2 cellular contexts compared by ENCODE assay signal in the genomic region with DNA sequence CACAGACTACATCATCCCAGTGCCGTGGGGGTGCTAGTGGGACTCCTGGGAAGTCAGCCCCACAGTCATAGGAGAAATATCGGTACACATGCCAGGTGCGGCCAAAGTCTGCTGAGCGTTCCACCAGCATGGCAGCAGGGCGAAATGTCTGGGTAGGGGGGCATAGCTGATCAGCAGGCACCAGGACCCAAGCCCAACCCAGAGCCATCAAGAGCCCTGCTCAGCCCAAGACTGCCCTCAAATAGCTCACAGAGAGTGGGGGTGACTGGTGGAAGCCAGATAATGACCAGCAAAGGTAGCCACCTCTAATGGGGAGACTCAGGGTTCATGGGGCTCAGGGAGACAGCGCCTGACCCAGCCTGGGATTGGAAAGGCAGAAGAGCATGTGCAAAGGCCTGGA.
TF ChIP-seq lines count a peak whose summit lies in the region.

No MANE protein-coding gene starts in this region.

TF ChIP-seq in SK-N-SH, 30 proteins besides CTCF, POLR2A, EP300 and RAD21 (continued from another document):
- TF ChIP-seq USF2 (IDR thresholded peaks at IDR 0.05; ENCODE audit: borderline replicate concordance, low read depth, low read length), result no peak
- TF ChIP-seq, protein P1, sequence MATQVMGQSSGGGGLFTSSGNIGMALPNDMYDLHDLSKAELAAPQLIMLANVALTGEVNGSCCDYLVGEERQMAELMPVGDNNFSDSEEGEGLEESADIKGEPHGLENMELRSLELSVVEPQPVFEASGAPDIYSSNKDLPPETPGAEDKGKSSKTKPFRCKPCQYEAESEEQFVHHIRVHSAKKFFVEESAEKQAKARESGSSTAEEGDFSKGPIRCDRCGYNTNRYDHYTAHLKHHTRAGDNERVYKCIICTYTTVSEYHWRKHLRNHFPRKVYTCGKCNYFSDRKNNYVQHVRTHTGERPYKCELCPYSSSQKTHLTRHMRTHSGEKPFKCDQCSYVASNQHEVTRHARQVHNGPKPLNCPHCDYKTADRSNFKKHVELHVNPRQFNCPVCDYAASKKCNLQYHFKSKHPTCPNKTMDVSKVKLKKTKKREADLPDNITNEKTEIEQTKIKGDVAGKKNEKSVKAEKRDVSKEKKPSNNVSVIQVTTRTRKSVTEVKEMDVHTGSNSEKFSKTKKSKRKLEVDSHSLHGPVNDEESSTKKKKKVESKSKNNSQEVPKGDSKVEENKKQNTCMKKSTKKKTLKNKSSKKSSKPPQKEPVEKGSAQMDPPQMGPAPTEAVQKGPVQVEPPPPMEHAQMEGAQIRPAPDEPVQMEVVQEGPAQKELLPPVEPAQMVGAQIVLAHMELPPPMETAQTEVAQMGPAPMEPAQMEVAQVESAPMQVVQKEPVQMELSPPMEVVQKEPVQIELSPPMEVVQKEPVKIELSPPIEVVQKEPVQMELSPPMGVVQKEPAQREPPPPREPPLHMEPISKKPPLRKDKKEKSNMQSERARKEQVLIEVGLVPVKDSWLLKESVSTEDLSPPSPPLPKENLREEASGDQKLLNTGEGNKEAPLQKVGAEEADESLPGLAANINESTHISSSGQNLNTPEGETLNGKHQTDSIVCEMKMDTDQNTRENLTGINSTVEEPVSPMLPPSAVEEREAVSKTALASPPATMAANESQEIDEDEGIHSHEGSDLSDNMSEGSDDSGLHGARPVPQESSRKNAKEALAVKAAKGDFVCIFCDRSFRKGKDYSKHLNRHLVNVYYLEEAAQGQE (IDR thresholded peaks at IDR 0.05; ENCODE audit: low read depth, low read length), result no peak
- TF ChIP-seq, protein P2, sequence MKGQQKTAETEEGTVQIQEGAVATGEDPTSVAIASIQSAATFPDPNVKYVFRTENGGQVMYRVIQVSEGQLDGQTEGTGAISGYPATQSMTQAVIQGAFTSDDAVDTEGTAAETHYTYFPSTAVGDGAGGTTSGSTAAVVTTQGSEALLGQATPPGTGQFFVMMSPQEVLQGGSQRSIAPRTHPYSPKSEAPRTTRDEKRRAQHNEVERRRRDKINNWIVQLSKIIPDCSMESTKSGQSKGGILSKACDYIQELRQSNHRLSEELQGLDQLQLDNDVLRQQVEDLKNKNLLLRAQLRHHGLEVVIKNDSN (IDR thresholded peaks at IDR 0.05; ENCODE audit: borderline replicate concordance, low read depth), result no peak
- TF ChIP-seq, protein P3, sequence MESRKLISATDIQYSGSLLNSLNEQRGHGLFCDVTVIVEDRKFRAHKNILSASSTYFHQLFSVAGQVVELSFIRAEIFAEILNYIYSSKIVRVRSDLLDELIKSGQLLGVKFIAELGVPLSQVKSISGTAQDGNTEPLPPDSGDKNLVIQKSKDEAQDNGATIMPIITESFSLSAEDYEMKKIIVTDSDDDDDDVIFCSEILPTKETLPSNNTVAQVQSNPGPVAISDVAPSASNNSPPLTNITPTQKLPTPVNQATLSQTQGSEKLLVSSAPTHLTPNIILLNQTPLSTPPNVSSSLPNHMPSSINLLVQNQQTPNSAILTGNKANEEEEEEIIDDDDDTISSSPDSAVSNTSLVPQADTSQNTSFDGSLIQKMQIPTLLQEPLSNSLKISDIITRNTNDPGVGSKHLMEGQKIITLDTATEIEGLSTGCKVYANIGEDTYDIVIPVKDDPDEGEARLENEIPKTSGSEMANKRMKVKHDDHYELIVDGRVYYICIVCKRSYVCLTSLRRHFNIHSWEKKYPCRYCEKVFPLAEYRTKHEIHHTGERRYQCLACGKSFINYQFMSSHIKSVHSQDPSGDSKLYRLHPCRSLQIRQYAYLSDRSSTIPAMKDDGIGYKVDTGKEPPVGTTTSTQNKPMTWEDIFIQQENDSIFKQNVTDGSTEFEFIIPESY (IDR thresholded peaks at IDR 0.05; ENCODE audit: borderline replicate concordance, low read depth), result no peak
- TF ChIP-seq TAF1 (IDR thresholded peaks at IDR 0.05; ENCODE audit: borderline replicate concordance, low read depth, low read length), result no peak
- TF ChIP-seq GABPA (IDR thresholded peaks at IDR 0.05; ENCODE audit: low read depth), result no peak
- no peak for TF ChIP-seq ELF1 (IDR thresholded peaks at IDR 0.05)
- no peak for TF ChIP-seq MAX (IDR thresholded peaks at IDR 0.05; ENCODE audit: low read depth)
- TF ChIP-seq JUND (IDR thresholded peaks at IDR 0.05), result no peak
- no peak for TF ChIP-seq EZH2phosphoT487 (IDR thresholded peaks at IDR 0.05; ENCODE audit: borderline replicate concordance, low read depth)
- TF ChIP-seq, protein P4, sequence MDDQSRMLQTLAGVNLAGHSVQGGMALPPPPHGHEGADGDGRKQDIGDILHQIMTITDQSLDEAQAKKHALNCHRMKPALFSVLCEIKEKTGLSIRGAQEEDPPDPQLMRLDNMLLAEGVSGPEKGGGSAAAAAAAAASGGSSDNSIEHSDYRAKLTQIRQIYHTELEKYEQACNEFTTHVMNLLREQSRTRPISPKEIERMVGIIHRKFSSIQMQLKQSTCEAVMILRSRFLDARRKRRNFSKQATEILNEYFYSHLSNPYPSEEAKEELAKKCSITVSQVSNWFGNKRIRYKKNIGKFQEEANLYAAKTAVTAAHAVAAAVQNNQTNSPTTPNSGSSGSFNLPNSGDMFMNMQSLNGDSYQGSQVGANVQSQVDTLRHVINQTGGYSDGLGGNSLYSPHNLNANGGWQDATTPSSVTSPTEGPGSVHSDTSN (IDR thresholded peaks at IDR 0.05), result no peak
- TF ChIP-seq FOXJ3 (CRISPR knock-in tag; IDR thresholded peaks at IDR 0.05), result no peak
- TF ChIP-seq FOSL2 (IDR thresholded peaks at IDR 0.05; ENCODE audit: borderline replicate concordance, low read depth), result no peak
- no peak for TF ChIP-seq MEF2A (IDR thresholded peaks at IDR 0.05; ENCODE audit: borderline replicate concordance, low read depth)
- no peak for TF ChIP-seq YY1 (IDR thresholded peaks at IDR 0.05; ENCODE audit: low read depth)
- TF ChIP-seq POLR2AphosphoS5 (IDR thresholded peaks at IDR 0.05; ENCODE audit: low read depth, low read length), result no peak

TF ChIP-seq in SK-N-SH treated with all-trans-retinoic acid at 6 μM for 48 hours, 23 proteins besides CTCF, POLR2A, EP300 and RAD21 (continued from another document):
- TF ChIP-seq TSHZ2 (CRISPR knock-in tag; IDR thresholded peaks at IDR 0.05) (no peak), ESRRG (CRISPR knock-in tag; IDR thresholded peaks at IDR 0.05) (no peak), ZNF8 (CRISPR knock-in tag; IDR thresholded peaks at IDR 0.05) (no peak), ZFP30 (CRISPR knock-in tag; IDR thresholded peaks at IDR 0.05) (no peak), POU6F1 (CRISPR knock-in tag; IDR thresholded peaks at IDR 0.05; ENCODE audit: borderline replicate concordance, low read depth) (no peak), CSDC2 (CRISPR knock-in tag; IDR thresholded peaks at IDR 0.05) (no peak), ISL1 (CRISPR knock-in tag; IDR thresholded peaks at IDR 0.05) (no peak), TCF4 (CRISPR knock-in tag; IDR thresholded peaks at IDR 0.05; ENCODE audit: borderline replicate concordance) (no peak)
